In the genomic region with DNA sequence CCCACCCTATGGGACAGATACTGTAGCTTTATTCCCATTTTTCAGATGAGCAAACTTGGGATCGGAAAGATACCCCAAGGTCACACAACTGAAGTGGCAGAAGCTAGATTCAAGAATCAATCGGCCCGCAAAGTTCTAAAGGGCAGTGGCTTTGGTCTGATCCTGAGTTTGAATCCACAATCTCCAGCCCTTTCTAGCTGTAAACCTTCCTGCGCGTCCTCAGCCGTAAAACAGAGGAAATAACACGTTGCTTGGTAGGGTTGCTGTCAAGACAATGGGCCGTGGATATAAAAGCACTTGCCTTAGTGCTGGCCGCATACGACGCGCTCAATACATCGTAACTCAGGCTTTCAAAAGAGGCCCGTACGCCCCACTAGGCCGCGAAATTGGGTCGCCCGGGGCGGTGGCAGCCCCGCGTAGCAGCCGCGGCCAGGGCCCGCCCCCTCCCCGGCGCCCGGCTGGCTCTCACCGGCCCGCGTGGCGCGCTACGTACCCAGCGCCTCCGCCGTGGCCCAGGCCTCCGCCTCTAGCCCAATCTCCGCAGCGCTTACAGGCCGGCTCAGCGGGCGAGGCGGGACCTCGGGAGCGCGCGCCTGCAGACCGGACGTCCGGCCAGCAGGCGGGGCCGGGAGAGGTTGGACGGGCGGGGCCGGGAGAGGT, we compare ENCODE assay signal across 1 cellular context.
TF ChIP-seq lines count a peak whose summit lies in the region.

A gene with protein sequence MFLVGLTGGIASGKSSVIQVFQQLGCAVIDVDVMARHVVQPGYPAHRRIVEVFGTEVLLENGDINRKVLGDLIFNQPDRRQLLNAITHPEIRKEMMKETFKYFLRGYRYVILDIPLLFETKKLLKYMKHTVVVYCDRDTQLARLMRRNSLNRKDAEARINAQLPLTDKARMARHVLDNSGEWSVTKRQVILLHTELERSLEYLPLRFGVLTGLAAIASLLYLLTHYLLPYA (minus strand): TSS at position 573 of the 660 bp plus-strand sequence. CDS start 16,747 bp downstream, outside the sequence.

TF ChIP-seq in HepG2, 621 proteins besides CTCF, POLR2A, EP300 and RAD21 (continued from another document and continues in another):
- TF ChIP-seq, protein P1, sequence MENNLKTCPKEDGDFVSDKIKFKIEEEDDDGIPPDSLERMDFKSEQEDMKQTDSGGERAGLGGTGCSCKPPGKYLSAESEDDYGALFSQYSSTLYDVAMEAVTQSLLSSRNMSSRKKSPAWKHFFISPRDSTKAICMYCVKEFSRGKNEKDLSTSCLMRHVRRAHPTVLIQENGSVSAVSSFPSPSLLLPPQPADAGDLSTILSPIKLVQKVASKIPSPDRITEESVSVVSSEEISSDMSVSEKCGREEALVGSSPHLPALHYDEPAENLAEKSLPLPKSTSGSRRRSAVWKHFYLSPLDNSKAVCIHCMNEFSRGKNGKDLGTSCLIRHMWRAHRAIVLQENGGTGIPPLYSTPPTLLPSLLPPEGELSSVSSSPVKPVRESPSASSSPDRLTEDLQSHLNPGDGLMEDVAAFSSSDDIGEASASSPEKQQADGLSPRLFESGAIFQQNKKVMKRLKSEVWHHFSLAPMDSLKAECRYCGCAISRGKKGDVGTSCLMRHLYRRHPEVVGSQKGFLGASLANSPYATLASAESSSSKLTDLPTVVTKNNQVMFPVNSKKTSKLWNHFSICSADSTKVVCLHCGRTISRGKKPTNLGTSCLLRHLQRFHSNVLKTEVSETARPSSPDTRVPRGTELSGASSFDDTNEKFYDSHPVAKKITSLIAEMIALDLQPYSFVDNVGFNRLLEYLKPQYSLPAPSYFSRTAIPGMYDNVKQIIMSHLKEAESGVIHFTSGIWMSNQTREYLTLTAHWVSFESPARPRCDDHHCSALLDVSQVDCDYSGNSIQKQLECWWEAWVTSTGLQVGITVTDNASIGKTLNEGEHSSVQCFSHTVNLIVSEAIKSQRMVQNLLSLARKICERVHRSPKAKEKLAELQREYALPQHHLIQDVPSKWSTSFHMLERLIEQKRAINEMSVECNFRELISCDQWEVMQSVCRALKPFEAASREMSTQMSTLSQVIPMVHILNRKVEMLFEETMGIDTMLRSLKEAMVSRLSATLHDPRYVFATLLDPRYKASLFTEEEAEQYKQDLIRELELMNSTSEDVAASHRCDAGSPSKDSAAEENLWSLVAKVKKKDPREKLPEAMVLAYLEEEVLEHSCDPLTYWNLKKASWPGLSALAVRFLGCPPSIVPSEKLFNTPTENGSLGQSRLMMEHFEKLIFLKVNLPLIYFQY (CRISPR knock-in tag; IDR thresholded peaks at IDR 0.05; ENCODE audit: borderline replicate concordance): peak; percentile 84; the same call in 1 of the 2 replicates
- TF ChIP-seq, protein P2, sequence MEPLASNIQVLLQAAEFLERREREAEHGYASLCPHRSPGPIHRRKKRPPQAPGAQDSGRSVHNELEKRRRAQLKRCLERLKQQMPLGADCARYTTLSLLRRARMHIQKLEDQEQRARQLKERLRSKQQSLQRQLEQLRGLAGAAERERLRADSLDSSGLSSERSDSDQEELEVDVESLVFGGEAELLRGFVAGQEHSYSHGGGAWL (CRISPR knock-in tag; IDR thresholded peaks at IDR 0.05): peak; percentile 69; the same call in 1 of the 2 replicates
- TF ChIP-seq RFX5 (IDR thresholded peaks at IDR 0.05; ENCODE audit: low read depth, low read length) (peak; percentile 29; the same call in 1 of the 2 replicates), PRMT3 (CRISPR knock-in tag; IDR thresholded peaks at IDR 0.05; ENCODE audit: borderline replicate concordance, low read depth) (no peak), NR1H2 (CRISPR knock-in tag; IDR thresholded peaks at IDR 0.05; ENCODE audit: borderline replicate concordance, low read depth) (no peak), GABPB1 (CRISPR knock-in tag; IDR thresholded peaks at IDR 0.05) (peak; percentile 90), SP140L (CRISPR knock-in tag; IDR thresholded peaks at IDR 0.05; ENCODE audit: borderline replicate concordance) (no peak), TBP (CRISPR knock-in tag; IDR thresholded peaks at IDR 0.05) (no peak), YEATS2 (CRISPR knock-in tag; IDR thresholded peaks at IDR 0.05; ENCODE audit: borderline replicate concordance) (0 out of 2 replicates have a peak, but pooled peaks have one; percentile 52), NAIF1 (CRISPR knock-in tag; IDR thresholded peaks at IDR 0.05; ENCODE audit: borderline replicate concordance) (no peak), KAT7 (CRISPR knock-in tag; IDR thresholded peaks at IDR 0.05; ENCODE audit: borderline replicate concordance) (0 out of 2 replicates have a peak, but pooled peaks have one; percentile 42), ZIK1 (CRISPR knock-in tag; IDR thresholded peaks at IDR 0.05; ENCODE audit: borderline replicate concordance, low read depth) (no peak; the same call in 1 of the 2 replicates), ZNF557 (CRISPR knock-in tag; IDR thresholded peaks at IDR 0.05) (no peak), ZNF17 (CRISPR knock-in tag; IDR thresholded peaks at IDR 0.05) (no peak), ZNF782 (CRISPR knock-in tag; IDR thresholded peaks at IDR 0.05; ENCODE audit: borderline replicate concordance) (no peak), KAT2B (IDR thresholded peaks at IDR 0.05; ENCODE audit: borderline replicate concordance, low read depth, low read length) (no peak), TEAD3 (CRISPR knock-in tag; optimal IDR thresholded peaks at IDR 0.05; ENCODE audit: borderline replicate concordance) (no peak), ZNF749 (CRISPR knock-in tag; IDR thresholded peaks at IDR 0.05; ENCODE audit: borderline replicate concordance) (no peak), ZSCAN21 (CRISPR knock-in tag; IDR thresholded peaks at IDR 0.05; ENCODE audit: borderline replicate concordance) (peak; percentile 7; the same call in 1 of the 2 replicates), ZNF451 (CRISPR knock-in tag; IDR thresholded peaks at IDR 0.05) (peak; percentile 78; the same call in 1 of the 2 replicates), CENPT (CRISPR knock-in tag; IDR thresholded peaks at IDR 0.05; ENCODE audit: low read depth) (no peak), AKAP8 (CRISPR knock-in tag; IDR thresholded peaks at IDR 0.05) (no peak; the same call in 1 of the 2 replicates), ZNF746 (CRISPR knock-in tag; IDR thresholded peaks at IDR 0.05) (no peak; the same call in 1 of the 2 replicates), FOXA3 (CRISPR knock-in tag; IDR thresholded peaks at IDR 0.05) (no peak), EEA1 (CRISPR knock-in tag; IDR thresholded peaks at IDR 0.05; ENCODE audit: borderline replicate concordance) (no peak), RBFOX2 (IDR thresholded peaks at IDR 0.05; ENCODE audit: low read depth, low read length) (peak; percentile 94), NFATC3 (CRISPR knock-in tag; IDR thresholded peaks at IDR 0.05) (no peak), ETV6 (CRISPR knock-in tag; conservative IDR thresholded peaks at IDR 0.05) (no peak), POGZ (CRISPR knock-in tag; IDR thresholded peaks at IDR 0.05) (no peak), ZBTB7B (CRISPR knock-in tag; IDR thresholded peaks at IDR 0.05) (peak; percentile 12; the same call in 1 of the 2 replicates), KDM5A (IDR thresholded peaks at IDR 0.05; ENCODE audit: borderline replicate concordance, low read length) (peak; percentile 59; the same call in 1 of the 2 replicates), ZNF468 (CRISPR knock-in tag; IDR thresholded peaks at IDR 0.05) (0 out of 2 replicates have a peak, but pooled peaks have one; percentile 42), HMG20A (CRISPR knock-in tag; IDR thresholded peaks at IDR 0.05; ENCODE audit: borderline replicate concordance) (no peak), ZNF34 (CRISPR knock-in tag; IDR thresholded peaks at IDR 0.05; ENCODE audit: borderline replicate concordance) (no peak), RBM39 (IDR thresholded peaks at IDR 0.05; ENCODE audit: low read depth, low read length, poor library complexity, severe bottlenecking) (no peak), ARNT2 (CRISPR knock-in tag; IDR thresholded peaks at IDR 0.05; ENCODE audit: low read depth) (no peak; the same call in 1 of the 2 replicates), SP5 (CRISPR knock-in tag; IDR thresholded peaks at IDR 0.05; ENCODE audit: borderline replicate concordance, low read depth) (no peak; the same call in 1 of the 2 replicates), KLF15 (CRISPR knock-in tag; IDR thresholded peaks at IDR 0.05; ENCODE audit: borderline replicate concordance) (no peak), ZNF180 (CRISPR knock-in tag; IDR thresholded peaks at IDR 0.05; ENCODE audit: borderline replicate concordance, low read depth) (no peak), ESRRA (CRISPR knock-in tag; IDR thresholded peaks at IDR 0.05; ENCODE audit: low read depth) (peak; percentile 83)
- TF ChIP-seq, protein P3, sequence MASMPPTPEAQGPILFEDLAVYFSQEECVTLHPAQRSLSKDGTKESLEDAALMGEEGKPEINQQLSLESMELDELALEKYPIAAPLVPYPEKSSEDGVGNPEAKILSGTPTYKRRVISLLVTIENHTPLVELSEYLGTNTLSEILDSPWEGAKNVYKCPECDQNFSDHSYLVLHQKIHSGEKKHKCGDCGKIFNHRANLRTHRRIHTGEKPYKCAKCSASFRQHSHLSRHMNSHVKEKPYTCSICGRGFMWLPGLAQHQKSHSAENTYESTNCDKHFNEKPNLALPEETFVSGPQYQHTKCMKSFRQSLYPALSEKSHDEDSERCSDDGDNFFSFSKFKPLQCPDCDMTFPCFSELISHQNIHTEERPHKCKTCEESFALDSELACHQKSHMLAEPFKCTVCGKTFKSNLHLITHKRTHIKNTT (CRISPR knock-in tag; IDR thresholded peaks at IDR 0.05): no peak
- TF ChIP-seq, protein P4, sequence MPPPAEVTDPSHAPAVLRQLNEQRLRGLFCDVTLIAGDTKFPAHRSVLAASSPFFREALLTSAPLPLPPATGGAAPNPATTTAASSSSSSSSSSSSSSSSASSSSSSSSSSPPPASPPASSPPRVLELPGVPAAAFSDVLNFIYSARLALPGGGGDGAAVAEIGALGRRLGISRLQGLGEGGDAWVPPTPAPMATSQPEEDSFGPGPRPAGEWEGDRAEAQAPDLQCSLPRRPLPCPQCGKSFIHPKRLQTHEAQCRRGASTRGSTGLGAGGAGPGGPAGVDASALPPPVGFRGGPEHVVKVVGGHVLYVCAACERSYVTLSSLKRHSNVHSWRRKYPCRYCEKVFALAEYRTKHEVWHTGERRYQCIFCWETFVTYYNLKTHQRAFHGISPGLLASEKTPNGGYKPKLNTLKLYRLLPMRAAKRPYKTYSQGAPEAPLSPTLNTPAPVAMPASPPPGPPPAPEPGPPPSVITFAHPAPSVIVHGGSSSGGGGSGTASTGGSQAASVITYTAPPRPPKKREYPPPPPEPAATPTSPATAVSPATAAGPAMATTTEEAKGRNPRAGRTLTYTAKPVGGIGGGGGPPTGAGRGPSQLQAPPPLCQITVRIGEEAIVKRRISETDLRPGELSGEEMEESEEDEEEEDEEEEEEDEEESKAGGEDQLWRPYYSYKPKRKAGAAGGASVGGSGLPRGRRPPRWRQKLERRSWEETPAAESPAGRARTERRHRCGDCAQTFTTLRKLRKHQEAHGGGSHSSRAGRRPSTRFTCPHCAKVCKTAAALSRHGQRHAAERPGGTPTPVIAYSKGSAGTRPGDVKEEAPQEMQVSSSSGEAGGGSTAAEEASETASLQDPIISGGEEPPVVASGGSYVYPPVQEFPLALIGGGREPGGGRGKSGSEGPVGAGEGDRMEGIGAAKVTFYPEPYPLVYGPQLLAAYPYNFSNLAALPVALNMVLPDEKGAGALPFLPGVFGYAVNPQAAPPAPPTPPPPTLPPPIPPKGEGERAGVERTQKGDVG (CRISPR knock-in tag; IDR thresholded peaks at IDR 0.05; ENCODE audit: borderline replicate concordance): no peak
- TF ChIP-seq, protein P5, sequence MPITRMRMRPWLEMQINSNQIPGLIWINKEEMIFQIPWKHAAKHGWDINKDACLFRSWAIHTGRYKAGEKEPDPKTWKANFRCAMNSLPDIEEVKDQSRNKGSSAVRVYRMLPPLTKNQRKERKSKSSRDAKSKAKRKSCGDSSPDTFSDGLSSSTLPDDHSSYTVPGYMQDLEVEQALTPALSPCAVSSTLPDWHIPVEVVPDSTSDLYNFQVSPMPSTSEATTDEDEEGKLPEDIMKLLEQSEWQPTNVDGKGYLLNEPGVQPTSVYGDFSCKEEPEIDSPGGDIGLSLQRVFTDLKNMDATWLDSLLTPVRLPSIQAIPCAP (CRISPR knock-in tag; IDR thresholded peaks at IDR 0.05; ENCODE audit: low read depth): no peak
- TF ChIP-seq, protein P6, sequence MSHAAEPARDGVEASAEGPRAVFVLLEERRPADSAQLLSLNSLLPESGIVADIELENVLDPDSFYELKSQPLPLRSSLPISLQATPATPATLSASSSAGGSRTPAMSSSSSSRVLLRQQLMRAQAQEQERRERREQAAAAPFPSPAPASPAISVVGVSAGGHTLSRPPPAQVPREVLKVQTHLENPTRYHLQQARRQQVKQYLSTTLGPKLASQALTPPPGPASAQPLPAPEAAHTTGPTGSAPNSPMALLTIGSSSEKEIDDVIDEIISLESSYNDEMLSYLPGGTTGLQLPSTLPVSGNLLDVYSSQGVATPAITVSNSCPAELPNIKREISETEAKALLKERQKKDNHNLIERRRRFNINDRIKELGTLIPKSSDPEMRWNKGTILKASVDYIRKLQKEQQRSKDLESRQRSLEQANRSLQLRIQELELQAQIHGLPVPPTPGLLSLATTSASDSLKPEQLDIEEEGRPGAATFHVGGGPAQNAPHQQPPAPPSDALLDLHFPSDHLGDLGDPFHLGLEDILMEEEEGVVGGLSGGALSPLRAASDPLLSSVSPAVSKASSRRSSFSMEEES (CRISPR knock-in tag; IDR thresholded peaks at IDR 0.05): no peak
- TF ChIP-seq, protein P7, sequence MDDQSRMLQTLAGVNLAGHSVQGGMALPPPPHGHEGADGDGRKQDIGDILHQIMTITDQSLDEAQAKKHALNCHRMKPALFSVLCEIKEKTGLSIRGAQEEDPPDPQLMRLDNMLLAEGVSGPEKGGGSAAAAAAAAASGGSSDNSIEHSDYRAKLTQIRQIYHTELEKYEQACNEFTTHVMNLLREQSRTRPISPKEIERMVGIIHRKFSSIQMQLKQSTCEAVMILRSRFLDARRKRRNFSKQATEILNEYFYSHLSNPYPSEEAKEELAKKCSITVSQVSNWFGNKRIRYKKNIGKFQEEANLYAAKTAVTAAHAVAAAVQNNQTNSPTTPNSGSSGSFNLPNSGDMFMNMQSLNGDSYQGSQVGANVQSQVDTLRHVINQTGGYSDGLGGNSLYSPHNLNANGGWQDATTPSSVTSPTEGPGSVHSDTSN (CRISPR knock-in tag; IDR thresholded peaks at IDR 0.05; ENCODE audit: borderline replicate concordance): no peak
- TF ChIP-seq, protein P8, sequence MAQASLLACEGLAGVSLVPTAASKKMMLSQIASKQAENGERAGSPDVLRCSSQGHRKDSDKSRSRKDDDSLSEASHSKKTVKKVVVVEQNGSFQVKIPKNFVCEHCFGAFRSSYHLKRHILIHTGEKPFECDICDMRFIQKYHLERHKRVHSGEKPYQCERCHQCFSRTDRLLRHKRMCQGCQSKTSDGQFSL (CRISPR knock-in tag; IDR thresholded peaks at IDR 0.05): no peak
- TF ChIP-seq, protein P9, sequence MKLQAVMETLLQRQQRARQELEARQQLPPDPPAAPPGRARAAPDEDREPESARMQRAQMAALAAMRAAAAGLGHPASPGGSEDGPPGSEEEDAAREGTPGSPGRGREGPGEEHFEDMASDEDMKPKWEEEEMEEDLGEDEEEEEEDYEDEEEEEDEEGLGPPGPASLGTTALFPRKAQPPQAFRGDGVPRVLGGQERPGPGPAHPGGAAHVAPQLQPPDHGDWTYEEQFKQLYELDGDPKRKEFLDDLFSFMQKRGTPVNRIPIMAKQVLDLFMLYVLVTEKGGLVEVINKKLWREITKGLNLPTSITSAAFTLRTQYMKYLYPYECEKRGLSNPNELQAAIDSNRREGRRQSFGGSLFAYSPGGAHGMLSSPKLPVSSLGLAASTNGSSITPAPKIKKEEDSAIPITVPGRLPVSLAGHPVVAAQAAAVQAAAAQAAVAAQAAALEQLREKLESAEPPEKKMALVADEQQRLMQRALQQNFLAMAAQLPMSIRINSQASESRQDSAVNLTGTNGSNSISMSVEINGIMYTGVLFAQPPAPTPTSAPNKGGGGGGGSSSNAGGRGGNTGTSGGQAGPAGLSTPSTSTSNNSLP (IDR thresholded peaks at IDR 0.05; ENCODE audit: low read depth, low read length): no peak
